10 cellular contexts compared by ENCODE assay signal in the genomic region with DNA sequence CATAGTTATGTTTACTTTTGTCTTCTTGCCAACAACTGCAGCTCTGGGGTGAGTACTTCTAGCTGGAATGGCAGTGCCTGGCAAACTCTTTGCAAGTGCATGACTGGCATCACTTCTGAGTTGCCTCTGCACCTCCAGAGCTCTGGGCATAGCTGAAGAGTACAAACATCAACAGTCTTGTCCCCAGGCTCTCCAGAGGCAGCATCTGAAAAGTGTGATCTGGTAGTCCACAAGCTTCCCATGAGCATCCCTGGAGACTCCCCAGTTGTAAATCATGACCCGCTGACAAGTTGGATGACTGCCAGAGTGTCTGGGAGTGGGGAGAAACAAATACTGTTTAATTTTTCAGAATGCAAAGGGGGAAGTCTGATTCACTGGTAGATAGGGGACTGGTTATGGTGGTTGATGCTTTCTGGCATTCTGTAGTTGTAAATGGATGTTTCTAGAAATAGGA.
DNase-seq lines count a peak whose midpoint lies in the region; FAIRE-seq and TF ChIP-seq lines count a peak whose summit lies in the region.
"Had no signal": no experiment of that assay in that cellular context is flagged by ENCODE, and none has a peak within 500 bp of the region (broad histone marks: within the 10 kb centered on the region; RNA-seq: fewer than 3 reads in every experiment).

No MANE protein-coding gene starts in this region.

- no peaks in the 10 kb centered on the region for H3K9me3 Mint-ChIP-seq in nephron
- no peaks in the 10 kb centered on the region for H3K9me3 Mint-ChIP-seq in endodermal cell

- H3K27ac Mint-ChIP-seq in nephron (peak overlapping the region; percentile 26 to 80 (median 28)), endodermal cell (no peak overlapping the region)

- DNase-seq in GOT3 (lab: John Stamatoyannopoulos, UW), result peak; percentile 47
- DNase-seq in NCI-H2171 treated with DMSO at 0.1 percent for 48 hours (lab: John Stamatoyannopoulos, UW), result peak; percentile 81
- peak; percentile 48 for DNase-seq in astrocyte of the hippocampus (ENCODE audit: low read depth, low spot score)
- no peak for DNase-seq in ascending aorta (ENCODE audit: low spot score in 2 of 2)
- no peak for DNase-seq in T-helper 2 cell
- DNase-seq in endodermal cell, result no peak
- no peak for DNase-seq in GM19239 (ENCODE audit: insufficient read length, low spot score)
- DNase-seq: activated CD8-positive, alpha-beta memory T cell treated with anti-CD3 and anti-CD28 coated beads for 24 hours; ovary had no signal

- H3K4me3 ChIP-seq in ascending aorta (no peak overlapping the region), endodermal cell (ENCODE audit: low read length) (no peak overlapping the region)
- H3K4me3 ChIP-seq: ovary had no signal

- intact Hi-C loops in ascending aorta (cut with DNase I), result no loop called here

- H3K4me3 Mint-ChIP-seq in nephron, result no peak overlapping the region
- no peak overlapping the region for H3K4me3 Mint-ChIP-seq in endodermal cell

- H3K4me1 ChIP-seq in ascending aorta (no peaks in the 10 kb centered on the region), endodermal cell (ENCODE audit: control insufficient read depth, insufficient read depth, low read length) (no peaks in the 10 kb centered on the region)

- H3K9me3 ChIP-seq in ascending aorta (no peaks in the 10 kb centered on the region), endodermal cell (ENCODE audit: control insufficient read depth, low read length) (no peaks in the 10 kb centered on the region)
- H3K9me3 ChIP-seq: ovary had no signal

- H3K9ac ChIP-seq in endodermal cell (ENCODE audit: extremely low read depth, low read length, poor library complexity, severe bottlenecking), result no peak overlapping the region

- peaks cover 12% of the 10 kb centered on the region for H3K27me3 Mint-ChIP-seq in nephron (ENCODE audit: low read depth)
- H3K27me3 Mint-ChIP-seq in endodermal cell (ENCODE audit: insufficient read depth), result peaks cover 11% of the 10 kb centered on the region

- 92 to 100% methylated on average over 1 of the region's 1 CpG for WGBS in endodermal cell (ENCODE audit: insufficient coverage in 1 of 2, insufficient read length in 1 of 2), 2 experiments

- H3K27me3 ChIP-seq in ascending aorta (no peaks in the 10 kb centered on the region), endodermal cell (ENCODE audit: control insufficient read depth, insufficient read depth, low read length, poor library complexity, severe bottlenecking) (no peaks in the 10 kb centered on the region)
- H3K27me3 ChIP-seq: ovary had no signal

- no peaks in the 10 kb centered on the region for H3K36me3 ChIP-seq in ascending aorta
- H3K36me3 ChIP-seq in endodermal cell (ENCODE audit: control insufficient read depth, insufficient read depth, low read length), result no peaks in the 10 kb centered on the region
- H3K36me3 ChIP-seq: ovary had no signal

- H3K4me1 Mint-ChIP-seq in nephron (peaks cover 28% of the 10 kb centered on the region), endodermal cell (peaks cover 3% of the 10 kb centered on the region)

- H3K27ac ChIP-seq in ascending aorta (no peak overlapping the region), endodermal cell (ENCODE audit: low read depth, low read length) (no peak overlapping the region)
- H3K27ac ChIP-seq: ovary had no signal

- TF ChIP-seq CTCF in nephron (IDR thresholded peaks at IDR 0.05; ENCODE audit: unreplicated experiment in 3 of 3) (no peak), ascending aorta (IDR thresholded peaks at IDR 0.05) (no peak), endodermal cell (conservative IDR thresholded peaks at IDR 0.05) (no peak)

- no peak for FAIRE-seq in GM19239 (lab: Jason Lieb, UNC)

- H3K36me3 Mint-ChIP-seq in nephron (ENCODE audit: low read depth) (no peaks in the 10 kb centered on the region), endodermal cell (ENCODE audit: low read depth) (no peaks in the 10 kb centered on the region)

Comparison
In these comparisons a context has a peak if more than half of its experiments do, and no peak if none do; other contexts are left out.
1. DNase-seq: peak in GOT3 (single experiment), NCI-H2171 treated with DMSO at 0.1 percent for 48 hours (single experiment) and astrocyte of the hippocampus (single experiment); none in ascending aorta (0 of 2), T-helper 2 cell (0 of 5), endodermal cell (single experiment) and GM19239 (single experiment).